ENCODE assay signal across 1 cellular context in genomic region chr1:109669246-109669948, GRCh38.
TF ChIP-seq lines count a peak whose summit lies in the region.

No MANE protein-coding gene starts in this region.

TF ChIP-seq in SK-N-SH treated with all-trans-retinoic acid at 6 μM for 48 hours, 23 proteins besides CTCF, POLR2A, EP300 and RAD21 (continued from another document):
- TF ChIP-seq, protein P1, sequence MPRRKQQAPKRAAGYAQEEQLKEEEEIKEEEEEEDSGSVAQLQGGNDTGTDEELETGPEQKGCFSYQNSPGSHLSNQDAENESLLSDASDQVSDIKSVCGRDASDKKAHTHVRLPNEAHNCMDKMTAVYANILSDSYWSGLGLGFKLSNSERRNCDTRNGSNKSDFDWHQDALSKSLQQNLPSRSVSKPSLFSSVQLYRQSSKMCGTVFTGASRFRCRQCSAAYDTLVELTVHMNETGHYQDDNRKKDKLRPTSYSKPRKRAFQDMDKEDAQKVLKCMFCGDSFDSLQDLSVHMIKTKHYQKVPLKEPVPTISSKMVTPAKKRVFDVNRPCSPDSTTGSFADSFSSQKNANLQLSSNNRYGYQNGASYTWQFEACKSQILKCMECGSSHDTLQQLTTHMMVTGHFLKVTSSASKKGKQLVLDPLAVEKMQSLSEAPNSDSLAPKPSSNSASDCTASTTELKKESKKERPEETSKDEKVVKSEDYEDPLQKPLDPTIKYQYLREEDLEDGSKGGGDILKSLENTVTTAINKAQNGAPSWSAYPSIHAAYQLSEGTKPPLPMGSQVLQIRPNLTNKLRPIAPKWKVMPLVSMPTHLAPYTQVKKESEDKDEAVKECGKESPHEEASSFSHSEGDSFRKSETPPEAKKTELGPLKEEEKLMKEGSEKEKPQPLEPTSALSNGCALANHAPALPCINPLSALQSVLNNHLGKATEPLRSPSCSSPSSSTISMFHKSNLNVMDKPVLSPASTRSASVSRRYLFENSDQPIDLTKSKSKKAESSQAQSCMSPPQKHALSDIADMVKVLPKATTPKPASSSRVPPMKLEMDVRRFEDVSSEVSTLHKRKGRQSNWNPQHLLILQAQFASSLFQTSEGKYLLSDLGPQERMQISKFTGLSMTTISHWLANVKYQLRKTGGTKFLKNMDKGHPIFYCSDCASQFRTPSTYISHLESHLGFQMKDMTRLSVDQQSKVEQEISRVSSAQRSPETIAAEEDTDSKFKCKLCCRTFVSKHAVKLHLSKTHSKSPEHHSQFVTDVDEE (CRISPR knock-in tag; IDR thresholded peaks at IDR 0.05) = no peak
- no peak for TF ChIP-seq ZC3H10 (CRISPR knock-in tag; IDR thresholded peaks at IDR 0.05)
- TF ChIP-seq CSDC2 (CRISPR knock-in tag; IDR thresholded peaks at IDR 0.05) = no peak
- no peak for TF ChIP-seq PPARA (CRISPR knock-in tag; IDR thresholded peaks at IDR 0.05; ENCODE audit: borderline replicate concordance)
- no peak for TF ChIP-seq ESRRG (CRISPR knock-in tag; IDR thresholded peaks at IDR 0.05)
- TF ChIP-seq ZNF565 (CRISPR knock-in tag; conservative IDR thresholded peaks at IDR 0.05; ENCODE audit: low read depth) = no peak
- TF ChIP-seq ARNTL (CRISPR knock-in tag; IDR thresholded peaks at IDR 0.05; ENCODE audit: borderline replicate concordance, low read depth) = no peak
- TF ChIP-seq POU6F1 (CRISPR knock-in tag; IDR thresholded peaks at IDR 0.05; ENCODE audit: borderline replicate concordance, low read depth) = no peak
